Comparison of ENCODE assay signal across 16 cellular contexts in the genomic region with DNA sequence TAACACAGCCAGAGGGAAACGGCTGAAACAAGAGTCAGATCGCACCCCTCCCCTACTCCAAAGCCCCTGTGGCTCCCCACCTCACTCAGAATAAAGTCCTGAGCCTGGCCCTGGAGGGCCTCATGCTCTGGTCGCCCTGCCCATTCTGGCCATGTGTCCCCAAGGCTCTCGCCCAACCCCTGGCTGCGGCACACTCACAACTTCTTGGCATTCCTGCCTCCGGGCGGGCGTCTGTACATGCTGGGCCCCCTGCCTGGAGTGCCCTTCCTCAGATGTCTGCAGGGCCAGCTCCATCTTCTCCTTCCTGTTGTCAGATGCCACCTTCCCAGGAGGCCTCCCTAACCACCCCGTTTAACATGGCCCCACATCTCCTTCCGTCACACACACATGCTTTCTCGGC. TPM values are rescaled to one million over a fixed set of nuclear protein-coding genes. Genes with fewer than 3 reads are reported as not detected.
DNase-seq lines count a peak whose midpoint lies in the region; ATAC-seq, FAIRE-seq and TF ChIP-seq lines count a peak whose summit lies in the region.
"Had no signal": no experiment of that assay in that cellular context is flagged by ENCODE, and none has a peak within 500 bp of the region (broad histone marks: within the 10 kb centered on the region; RNA-seq: fewer than 3 reads in every experiment).

No MANE protein-coding gene starts in this region.

- H3K9me2 ChIP-seq in GM23338 (ENCODE audit: insufficient read depth), result no peaks in the 10 kb centered on the region

- no peaks in the 10 kb centered on the region for H4K20me1 ChIP-seq in HepG2 (ENCODE audit: insufficient read depth, low read length)
- no peaks in the 10 kb centered on the region for H4K20me1 ChIP-seq in GM23338 (replicated peaks; ENCODE audit: insufficient read depth)

- no peak for TF ChIP-seq EP300 in HepG2 (IDR thresholded peaks at IDR 0.05; ENCODE audit: low read depth in 2 of 2, low read length in 2 of 2)
- no peak for TF ChIP-seq EP300 in HepG2 (CRISPR knock-in tag; IDR thresholded peaks at IDR 0.05; ENCODE audit: borderline replicate concordance)

- H3F3A ChIP-seq in GM23338 (replicated peaks; ENCODE audit: low read depth), result peaks cover 10% of the 10 kb centered on the region; the same call in 1 of the 2 replicates

- in situ Hi-C loops in HepG2 (cut with HindIII; ENCODE audit: extremely low pct_ligation_motif_present, low pct_unique_long_range_greater_than_20kb), result no loop called here

- BruUV-seq in HepG2 (replicated peaks; lab: Mats Ljungman, UMichigan), result no TSS peak

- H3K4me3 Mint-ChIP-seq in GM23338, result no peak overlapping the region; the same call in 2 of the 3 replicates
- H3K4me3 Mint-ChIP-seq: CD8-positive, alpha-beta memory T cell had no signal

- H3K4me1 Mint-ChIP-seq in GM23338, result peaks cover 5% of the 10 kb centered on the region
- H3K4me1 Mint-ChIP-seq: CD8-positive, alpha-beta memory T cell had no signal

- CTCF ChIA-PET in HepG2 (lab: Yijun Ruan, JAX; ENCODE audit: low intra/inter-chr PET ratio, low total read pairs), result no interaction called here

- TF ChIP-seq RAD21 in HepG2 (CRISPR knock-in tag; IDR thresholded peaks at IDR 0.05), result no peak

- DNase-seq in HepG2 (ENCODE audit: low spot score) (no peak), right lobe of liver (no peak), GM23338 (ENCODE audit: low spot score) (no peak), caudate nucleus (lab: John Stamatoyannopoulos, UW) (no peak), globus pallidus (ENCODE audit: low spot score) (no peak), NCI-H510A (lab: John Stamatoyannopoulos, UW) (no peak), GDM1 (lab: John Stamatoyannopoulos, UW) (no peak)
- DNase-seq: ACHN; CD8-positive, alpha-beta memory T cell; DMS53; GOT3 had no signal

- no peak for TF ChIP-seq POLR2A in HepG2 (IDR thresholded peaks at IDR 0.05; ENCODE audit: insufficient read depth in 1 of 2, low read depth in 2 of 2, low read length in 2 of 2)
- TF ChIP-seq POLR2A in right lobe of liver (IDR thresholded peaks at IDR 0.05), result no peak

- no peak overlapping the region for H3K4me2 ChIP-seq in HepG2 (ENCODE audit: low read depth, low read length)
- no peak overlapping the region for H3K4me2 ChIP-seq in GM23338

- no peak for FAIRE-seq in HepG2 (lab: Jason Lieb, UNC)
- FAIRE-seq: GM12878, HTR-8/SVneo had no signal

- POLR2A ChIA-PET in HepG2 (lab: Yijun Ruan, JAX), result no interaction called here

- no peaks in the 10 kb centered on the region for H3K36me3 ChIP-seq in HepG2 (replicated peaks in 1 of 2; ENCODE audit: control insufficient read depth in 1 of 2, insufficient read depth in 2 of 2, low read length in 2 of 2)
- no peaks in the 10 kb centered on the region for H3K36me3 ChIP-seq in right lobe of liver
- no peaks in the 10 kb centered on the region for H3K36me3 ChIP-seq in GM23338 (ENCODE audit: insufficient read depth)
- H3K36me3 ChIP-seq: HAP-1 had no signal

- H3K9me3 ChIP-seq in HepG2 (ENCODE audit: low read length), result no peaks in the 10 kb centered on the region
- H3K9me3 ChIP-seq in right lobe of liver, result no peaks in the 10 kb centered on the region
- H3K9me3 ChIP-seq: Caco-2, HAP-1 had no signal

- no peak overlapping the region for H3K9ac ChIP-seq in HepG2 (ENCODE audit: insufficient read depth, low read depth, low read length)

- no peak for ATAC-seq in HepG2
- no peak for ATAC-seq in right lobe of liver
- no peak for ATAC-seq in GM23338
- ATAC-seq in HG03139 (IDR thresholded peaks at IDR 0.05; ENCODE audit: unreplicated experiment), result no peak

- WGBS in HepG2 (ENCODE audit: low lambda C conversion rate), result 42% methylated on average over 11 of the region's 11 CpGs
- 78% methylated on average over 6 of the region's 11 CpGs for WGBS in right lobe of liver (ENCODE audit: insufficient coverage, low coverage, low lambda C conversion rate, missing lambda C conversion rate)

- H2AFZ ChIP-seq in HepG2 (ENCODE audit: low read length) (no peak overlapping the region), GM23338 (peak overlapping the region; percentile 23; the same call in 1 of the 2 replicates)

- no peak for TF ChIP-seq CTCF in HepG2 (CRISPR knock-in tag; IDR thresholded peaks at IDR 0.05)
- TF ChIP-seq CTCF in right lobe of liver (IDR thresholded peaks at IDR 0.05), result no peak
- TF ChIP-seq CTCF in GM23338 (conservative IDR thresholded peaks at IDR 0.05; ENCODE audit: low read depth in 2 of 2), result no peak

- no peaks in the 10 kb centered on the region for H3K36me3 Mint-ChIP-seq in GM23338 (ENCODE audit: low read depth)
- H3K36me3 Mint-ChIP-seq: CD8-positive, alpha-beta memory T cell had no signal

- H3K9me3 Mint-ChIP-seq in GM23338, result no peaks in the 10 kb centered on the region; the same call in 2 of the 3 replicates
- H3K9me3 Mint-ChIP-seq: CD8-positive, alpha-beta memory T cell had no signal

- peaks cover 32 to 77% of the 10 kb centered on the region in 2 experiments for H3K27me3 ChIP-seq in HepG2 (ENCODE audit: control insufficient read depth in 1 of 2, insufficient read depth in 2 of 2, low read length in 2 of 2)
- H3K27me3 ChIP-seq in right lobe of liver, result no peaks in the 10 kb centered on the region
- H3K27me3 ChIP-seq in GM23338 (ENCODE audit: insufficient read depth), result no peaks in the 10 kb centered on the region

- no peaks in the 10 kb centered on the region for H3K79me2 ChIP-seq in HepG2 (ENCODE audit: insufficient read depth, low read length)
- no peaks in the 10 kb centered on the region for H3K79me2 ChIP-seq in GM23338 (replicated peaks; ENCODE audit: insufficient read depth)

- no peak overlapping the region for H3K4me3 ChIP-seq in HepG2 (replicated peaks in 1 of 3; ENCODE audit: insufficient read depth in 1 of 3, low read depth in 2 of 3, low read length in 3 of 3)
- no peak overlapping the region for H3K4me3 ChIP-seq in right lobe of liver
- H3K4me3 ChIP-seq in GM23338, result no peak overlapping the region
- H3K4me3 ChIP-seq: GM12878, HAP-1 had no signal

- intact Hi-C loops in HepG2 (cut with micrococcal nuclease; ENCODE audit: unreplicated experiment), result no loop called here
- intact Hi-C loops in right lobe of liver (cut with DNase I), result no loop called here

- H3K4me1 ChIP-seq in HepG2 (ENCODE audit: insufficient read depth, low read length) (peaks cover 33% of the 10 kb centered on the region), right lobe of liver (no peaks in the 10 kb centered on the region), GM23338 (ENCODE audit: insufficient read depth) (peaks cover 11% of the 10 kb centered on the region)
- H3K4me1 ChIP-seq: Caco-2, HAP-1 had no signal

- H3K27ac Mint-ChIP-seq in GM23338, result no peak overlapping the region
- H3K27ac Mint-ChIP-seq: CD8-positive, alpha-beta memory T cell had no signal

- H3K27me3 Mint-ChIP-seq in GM23338 (ENCODE audit: insufficient read depth, low read depth, poor library complexity), result peaks cover 3% of the 10 kb centered on the region
- H3K27me3 Mint-ChIP-seq: CD8-positive, alpha-beta memory T cell had no signal

- no peak overlapping the region for H3K27ac ChIP-seq in HepG2 (ENCODE audit: extremely low read length, insufficient read depth, low read length)
- H3K27ac ChIP-seq in right lobe of liver, result no peak overlapping the region
- H3K27ac ChIP-seq in GM23338 (ENCODE audit: low read depth), result no peak overlapping the region
- peak overlapping the region; percentile 58 for H3K27ac ChIP-seq in caudate nucleus (ENCODE audit: low read depth, low read length)

TF ChIP-seq in HepG2, 621 proteins besides CTCF, POLR2A, EP300 and RAD21 (continues in another document):
- TF ChIP-seq ZNF607 (CRISPR knock-in tag; IDR thresholded peaks at IDR 0.05; ENCODE audit: borderline replicate concordance), result no peak

TF ChIP-seq in GM23338, 12 proteins besides CTCF, POLR2A, EP300 and RAD21 (continues in another document):
- TF ChIP-seq JUNB (IDR thresholded peaks at IDR 0.05; ENCODE audit: unreplicated experiment) (no peak), NANOG (IDR thresholded peaks at IDR 0.05; ENCODE audit: borderline replicate concordance) (no peak), EZH2 (IDR thresholded peaks at IDR 0.05; ENCODE audit: low read depth, unreplicated experiment) (no peak), ZNF114 (CRISPR knock-in tag; IDR thresholded peaks at IDR 0.05) (no peak), STAT1 (IDR thresholded peaks at IDR 0.05; ENCODE audit: unreplicated experiment) (no peak)

RNA-seq across cellular contexts. Expression of a gene that starts 17.1 kb away (rescaled TPM):
- total RNA-seq in HepG2 (2016; rRNA removed; fragmentation: Illumina TruSeq; extraction: Trizol) (16.6 and 16.9 TPM in 2 replicates), right lobe of liver (1 to 10 TPM; 4.3 to 6.5 (median 5.7) TPM)
- total RNA-seq in HepG2 (2016; cell fraction: cytosol; rRNA removed; fragmentation: Illumina TruSeq; extraction: Trizol; ENCODE audit: low read depth), result 19.2 and 19.4 TPM in 2 replicates
- total RNA-seq in HepG2 (2016; cell fraction: insoluble cytoplasmic fraction; rRNA removed; fragmentation: Illumina TruSeq; extraction: Trizol), result 14.6 and 17.1 TPM in 2 replicates
- total RNA-seq in HepG2 (2016; cell fraction: membrane; rRNA removed; fragmentation: Illumina TruSeq; extraction: Trizol), result 21.3 and 24.1 TPM in 2 replicates
- 21.2 and 22.3 TPM in 2 replicates for total RNA-seq in HepG2 (2016; cell fraction: nucleus; rRNA removed; fragmentation: Illumina TruSeq; extraction: Trizol)
- polyA plus RNA-seq in HepG2 (2011; rRNA removed) (35.4 and 38.7 TPM in 2 replicates), GM23338 (2016; fragmentation: Nextera tagmentation; extraction: Ambion mirVana) (36.7 and 39.2 TPM in 2 replicates)
- polyA plus RNA-seq in HepG2 (2011; cell fraction: cytosol; rRNA removed), result 16.5 and 20.9 TPM in 2 replicates
- polyA plus RNA-seq in HepG2 (2011; cell fraction: nucleus; rRNA removed), result 91.0 and 107 TPM in 2 replicates
- 36.0 and 39.2 TPM in 2 replicates for polyA plus RNA-seq in HepG2 (2012)
- 35.0 and 39.6 TPM in 2 replicates for polyA plus RNA-seq in HepG2 (2016; cell fraction: cytosol; fragmentation: Illumina TruSeq; extraction: Trizol; ENCODE audit: low read depth)
- polyA plus RNA-seq in HepG2 (2016; cell fraction: insoluble cytoplasmic fraction; fragmentation: Illumina TruSeq; extraction: Trizol; ENCODE audit: low read depth), result 21.6 and 26.9 TPM in 2 replicates
- 31.2 and 32.6 TPM in 2 replicates for polyA plus RNA-seq in HepG2 (2016; cell fraction: membrane; fragmentation: Illumina TruSeq; extraction: Trizol; ENCODE audit: low read depth)
- 57.5 and 60.6 TPM in 2 replicates for polyA plus RNA-seq in HepG2 (2016; cell fraction: nucleus; fragmentation: Illumina TruSeq; extraction: Trizol; ENCODE audit: insufficient read depth, low read depth)
- 6.7 and 47.8 TPM in 2 replicates for polyA minus RNA-seq in HepG2 (2011; rRNA and poly(A)+ RNA removed; ENCODE audit: low replicate concordance)
- polyA minus RNA-seq in HepG2 (2011; cell fraction: cytosol; rRNA and poly(A)+ RNA removed), result 28.0 and 37.6 TPM in 2 replicates
- polyA minus RNA-seq in HepG2 (2011; cell fraction: nucleus; rRNA and poly(A)+ RNA removed), result 30.5 and 30.6 TPM in 2 replicates
- total RNA-seq in GM23338 (2014; rRNA removed; shearing (Covaris generic)), result 32.8 and 38.8 TPM in 2 replicates
